11 cellular contexts compared by ENCODE assay signal in genomic region chr19:23560051-23560450, GRCh38.
"Had no signal": no experiment of that assay in that cellular context is flagged by ENCODE, and none has a peak within 500 bp of the region (broad histone marks: within the 10 kb centered on the region; RNA-seq: fewer than 3 reads in every experiment).

No MANE protein-coding gene starts in this region.

- H3K4me1 ChIP-seq: HAP-1 had no signal

- DNase-seq: GM23248, GOT3, H7, H9, HCEC 1CT, HFFc6 had no signal

- H3K4me3 ChIP-seq: GM23248, GM23338, HAP-1 had no signal

- H3K9ac ChIP-seq: GM23248 had no signal

- H2AFZ ChIP-seq: GM23248, GM23338 had no signal

- H3K4me3 Mint-ChIP-seq: GM23338, H9, HFFc6 had no signal

- H3K27ac Mint-ChIP-seq: GM23338, H9, HFFc6 had no signal

- H3K36me3 ChIP-seq: HAP-1 had no signal

- H3K4me2 ChIP-seq: GM23338 had no signal

- H3K27ac ChIP-seq: GM23248 had no signal

- ATAC-seq: GM23338, HCT116 had no signal

- H3K4me1 Mint-ChIP-seq: GM23338, H9 had no signal

- FAIRE-seq: H1, H54 had no signal

- H3K9me3 ChIP-seq: HAP-1 had no signal
